Comparison of ENCODE assay signal across 8 cellular contexts in the genomic region with DNA sequence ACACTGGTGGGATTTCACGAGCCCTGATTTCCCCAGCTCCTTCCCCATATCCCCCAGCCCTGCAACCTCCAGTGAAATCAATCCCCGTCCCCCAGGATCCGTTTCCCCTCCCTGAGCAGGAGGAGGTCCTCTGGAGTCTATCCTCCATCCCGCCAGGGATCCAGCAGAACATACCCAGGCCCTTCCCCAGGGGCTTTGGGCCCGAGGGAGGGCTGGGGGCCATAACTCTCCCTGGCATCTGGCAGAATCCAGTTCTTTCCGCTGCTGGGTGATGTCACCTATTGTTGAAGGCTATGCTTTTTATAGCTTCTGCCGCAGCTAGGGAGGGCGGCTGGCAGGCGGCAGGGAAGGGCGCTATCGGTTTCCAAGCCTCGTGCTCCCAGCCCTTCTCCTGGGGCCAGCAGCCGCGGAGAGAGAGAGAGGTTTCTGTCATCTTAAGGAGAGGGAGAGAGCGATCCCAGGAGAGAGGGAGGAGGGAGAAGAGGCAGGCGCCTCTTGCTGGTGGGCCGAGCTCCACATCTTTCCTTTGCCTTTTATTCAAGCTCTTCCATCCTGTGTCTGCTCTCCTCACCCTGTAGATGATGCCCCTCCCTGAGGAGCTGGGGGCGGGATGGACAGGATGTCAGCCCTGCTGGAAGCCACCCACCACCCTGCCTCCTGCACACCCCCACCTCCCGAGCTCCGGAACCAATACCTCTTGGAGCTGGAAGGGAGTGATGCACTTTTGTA.
DNase-seq lines count a peak whose midpoint lies in the region; ATAC-seq, FAIRE-seq and TF ChIP-seq lines count a peak whose summit lies in the region.

No MANE protein-coding gene starts in this region.

- H3K27me3 Mint-ChIP-seq in activated T-cell treated with anti-CD3 and anti-CD28 coated beads, Interleukin-2, amount 50 U/mL, for 24 hours = peaks cover 12% of the 10 kb centered on the region

- peaks cover 19% of the 10 kb centered on the region for H3K4me1 ChIP-seq in smooth muscle cell (ENCODE audit: low read depth)

- DNase-seq in M059J (ENCODE audit: low read depth) (peak; percentile 55), WERI-Rb-1 (peak; percentile 87), hypothalamus (lab: John Stamatoyannopoulos, UW) (peak in 45 of 51 donors; percentile 27 to 85 (median 62)), smooth muscle cell (lab: John Stamatoyannopoulos, UW; ENCODE audit: unreplicated experiment) (no peak), RCC 7860 (ENCODE audit: low spot score) (no peak)
- no peak for DNase-seq in activated T-cell treated with anti-CD3 and anti-CD28 coated beads, Interleukin-2, amount 50 U/mL, for 24 hours

- no peaks in the 10 kb centered on the region for H3F3A ChIP-seq in smooth muscle cell (ENCODE audit: low read depth)

- ATAC-seq in HG02678 (IDR thresholded peaks at IDR 0.05; ENCODE audit: unreplicated experiment) (no peak), GM18502 (IDR thresholded peaks at IDR 0.05; ENCODE audit: poor library complexity, unreplicated experiment) (no peak)

- TF ChIP-seq CTCF in WERI-Rb-1 (IDR thresholded peaks at IDR 0.05; ENCODE audit: low read depth, low read length) (no peak), smooth muscle cell (IDR thresholded peaks at IDR 0.05; ENCODE audit: borderline replicate concordance, insufficient read depth, poor library complexity, severe bottlenecking) (no peak)

- H3K4me1 Mint-ChIP-seq in activated T-cell treated with anti-CD3 and anti-CD28 coated beads, Interleukin-2, amount 50 U/mL, for 24 hours (ENCODE audit: low read depth) = no peaks in the 10 kb centered on the region

- no peaks in the 10 kb centered on the region for H3K36me3 Mint-ChIP-seq in activated T-cell treated with anti-CD3 and anti-CD28 coated beads, Interleukin-2, amount 50 U/mL, for 24 hours (ENCODE audit: low read depth)

- H3K27ac Mint-ChIP-seq in activated T-cell treated with anti-CD3 and anti-CD28 coated beads, Interleukin-2, amount 50 U/mL, for 24 hours = no peak overlapping the region

- H3K27ac ChIP-seq in WERI-Rb-1 (peak overlapping the region; percentile 98), smooth muscle cell (ENCODE audit: low read depth) (no peak overlapping the region)

- H3K4me3 ChIP-seq in WERI-Rb-1 (ENCODE audit: low read depth, low read length) (peak overlapping the region; percentile 6; the same call in 1 of the 2 replicates), smooth muscle cell (no peak overlapping the region)

- peak overlapping the region; percentile 73 for H2AFZ ChIP-seq in smooth muscle cell (ENCODE audit: low read depth)

- no peaks in the 10 kb centered on the region for H3K9me3 ChIP-seq in WERI-Rb-1 (ENCODE audit: severe bottlenecking)
- no peaks in the 10 kb centered on the region for H3K9me3 ChIP-seq in smooth muscle cell (replicated peaks; ENCODE audit: low read depth)

- no peaks in the 10 kb centered on the region for H3K9me3 Mint-ChIP-seq in activated T-cell treated with anti-CD3 and anti-CD28 coated beads, Interleukin-2, amount 50 U/mL, for 24 hours

- FAIRE-seq in RCC 7860 (lab: Jason Lieb, UNC) = no peak

- H3K9ac ChIP-seq in smooth muscle cell (ENCODE audit: low read depth) = no peak overlapping the region

- H3K79me2 ChIP-seq in smooth muscle cell (ENCODE audit: low read depth) = no peaks in the 10 kb centered on the region

- no peaks in the 10 kb centered on the region for H4K20me1 ChIP-seq in smooth muscle cell (ENCODE audit: low read depth)

- H3K27me3 ChIP-seq in WERI-Rb-1 (ENCODE audit: insufficient read depth, low read depth, severe bottlenecking) (no peaks in the 10 kb centered on the region), smooth muscle cell (ENCODE audit: low read depth) (no peaks in the 10 kb centered on the region)

- peaks cover 30% of the 10 kb centered on the region for H3K36me3 ChIP-seq in WERI-Rb-1
- H3K36me3 ChIP-seq in smooth muscle cell (ENCODE audit: low read depth) = no peaks in the 10 kb centered on the region

- 18% methylated on average over 14 of the region's 20 CpGs for WGBS in smooth muscle cell (ENCODE audit: low lambda C conversion rate)

- peak overlapping the region; percentile 83 for H3K4me2 ChIP-seq in smooth muscle cell

- no peak overlapping the region for H3K4me3 Mint-ChIP-seq in activated T-cell treated with anti-CD3 and anti-CD28 coated beads, Interleukin-2, amount 50 U/mL, for 24 hours

Comparison
In these comparisons a context has a peak if more than half of its experiments do, and no peak if none do; other contexts are left out.
1. DNase-seq: peak in M059J (single experiment), WERI-Rb-1 (single experiment) and hypothalamus (45 of 51); none in smooth muscle cell (single experiment), activated T-cell treated with anti-CD3 and anti-CD28 coated beads, Interleukin-2, amount 50 U/mL, for 24 hours (single experiment) and RCC 7860 (single experiment).